ENCODE assay signal across 17 cellular contexts in the genomic region with DNA sequence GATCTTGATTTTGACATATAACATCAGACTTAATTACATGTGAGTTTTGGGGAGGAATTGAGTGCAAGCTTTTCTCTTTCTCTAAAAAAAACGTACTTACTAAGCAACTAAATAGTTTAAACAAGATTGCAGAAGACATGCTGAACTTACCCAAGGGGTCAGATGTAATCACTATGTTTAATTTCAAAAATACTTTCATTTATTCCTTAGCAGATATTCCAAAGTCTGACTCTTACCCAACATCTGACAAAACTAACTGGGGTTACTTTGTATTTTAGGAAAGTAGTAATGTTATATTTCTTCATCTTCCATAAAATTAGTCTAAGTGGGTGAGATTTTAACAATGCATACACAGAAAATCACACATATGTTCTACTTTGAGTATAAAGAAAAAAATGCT.
A peak's percentile ranks its signal among the peaks of the same experiment; 100 is the strongest.
DNase-seq lines count a peak whose midpoint lies in the region; ATAC-seq and TF ChIP-seq lines count a peak whose summit lies in the region.
"Had no signal": no experiment of that assay in that cellular context is flagged by ENCODE, and none has a peak within 500 bp of the region (broad histone marks: within the 10 kb centered on the region; RNA-seq: fewer than 3 reads in every experiment).

No MANE protein-coding gene starts in this region.

- H3K9ac ChIP-seq in PC-3 (ENCODE audit: low read length): no peak overlapping the region
- H3K9ac ChIP-seq: BLaER1 treated with 17β-estradiol and CSF1 and Interleukin-3, amounts not matched to agents 10 nM and 100 nM had no signal

- no peaks in the 10 kb centered on the region for H3F3A ChIP-seq in PC-3 (ENCODE audit: low read length, unreplicated experiment)

- no peaks in the 10 kb centered on the region for H3K9me2 ChIP-seq in PC-3 (replicated peaks; ENCODE audit: low read length)

- no peaks in the 10 kb centered on the region for H3K79me2 ChIP-seq in PC-3 (ENCODE audit: low read length)

- no peaks in the 10 kb centered on the region for H3K27me3 ChIP-seq in PC-3 (ENCODE audit: low read length)
- H3K27me3 ChIP-seq in left lung: no peaks in the 10 kb centered on the region
- H3K27me3 ChIP-seq in MG63: no peaks in the 10 kb centered on the region
- H3K27me3 ChIP-seq: BLaER1 treated with 17β-estradiol and CSF1 and Interleukin-3, amounts not matched to agents 10 nM and 100 nM had no signal

- no TSS peak for BruUV-seq in PC-3 (replicated peaks; lab: Mats Ljungman, UMichigan)

- peak overlapping the region; percentile 26 for H3K4me2 ChIP-seq in PC-3 (ENCODE audit: low read length)
- H3K4me2 ChIP-seq: A549; BLaER1 treated with 17β-estradiol and CSF1 and Interleukin-3, amounts not matched to agents 10 nM and 100 nM had no signal

- H3K4me1 ChIP-seq in PC-3 (ENCODE audit: insufficient read depth, low read length) (peaks cover 41% of the 10 kb centered on the region), left lung (no peaks in the 10 kb centered on the region)
- H3K4me1 ChIP-seq: A549, Caco-2 had no signal

- H3K36me3 ChIP-seq in PC-3 (ENCODE audit: low read depth, low read length): no peaks in the 10 kb centered on the region
- H3K36me3 ChIP-seq in left lung: no peaks in the 10 kb centered on the region
- no peaks in the 10 kb centered on the region for H3K36me3 ChIP-seq in MG63
- H3K36me3 ChIP-seq: BLaER1 treated with 17β-estradiol and CSF1 and Interleukin-3, amounts not matched to agents 10 nM and 100 nM had no signal

- H3K9me3 ChIP-seq in PC-3 (ENCODE audit: low read length) (no peaks in the 10 kb centered on the region), left lung (no peaks in the 10 kb centered on the region), MG63 (no peaks in the 10 kb centered on the region)
- H3K9me3 ChIP-seq: A549; BLaER1 treated with 17β-estradiol and CSF1 and Interleukin-3, amounts not matched to agents 10 nM and 100 nM; Caco-2 had no signal

- intact Hi-C loops in PC-3 (cut with micrococcal nuclease) (loop anchor here (2.0 to 5.0 kb wide), 2 partner anchors 25 to 46 kb away; no protein-coding TSS in a partner anchor), left lung (cut with DNase I) (no loop called here)

- H3K4me3 ChIP-seq in PC-3 (ENCODE audit: low read length) (no peak overlapping the region), left lung (no peak overlapping the region), MG63 (no peak overlapping the region)
- H3K4me3 ChIP-seq: A549; BLaER1 treated with 17β-estradiol and CSF1 and Interleukin-3, amounts not matched to agents 10 nM and 100 nM had no signal

- TF ChIP-seq CTCF in PC-3 (conservative IDR thresholded peaks at IDR 0.05; ENCODE audit: low read depth, low read length) (no peak), left lung (IDR thresholded peaks at IDR 0.05) (no peak)

- CTCF ChIA-PET in PC-3 (lab: Charles Lee): no interaction called here

- H4K20me1 ChIP-seq in PC-3 (ENCODE audit: low read length): no peaks in the 10 kb centered on the region
- H4K20me1 ChIP-seq: BLaER1 treated with 17β-estradiol and CSF1 and Interleukin-3, amounts not matched to agents 10 nM and 100 nM had no signal

- DNase-seq in HCEC 1CT (peak; percentile 40), PC-3 (no peak), fibroblast of peridontal ligament (ENCODE audit: extremely low read depth) (peak; percentile 67), left lung (no peak), MG63 (no peak)
- DNase-seq: AML-193; Caco-2; Calu3; CD4-positive, alpha-beta T cell; CD8-positive, alpha-beta T cell; DMS79 treated with DMSO at 0.1 percent for 48 hours; GF-D8 had no signal

- POLR2A ChIA-PET in PC-3 (lab: Charles Lee; ENCODE audit: unreplicated experiment): no interaction called here

- no peak overlapping the region for H2AFZ ChIP-seq in PC-3 (ENCODE audit: low read length)

- ATAC-seq in PC-3 (no peak), left lung (no peak), HG03108 (IDR thresholded peaks at IDR 0.05; ENCODE audit: unreplicated experiment) (no peak)
- ATAC-seq: A549; CD8-positive, alpha-beta T cell had no signal

- H3K27ac ChIP-seq in PC-3 (ENCODE audit: low read length) (peak overlapping the region; percentile 40), left lung (no peak overlapping the region)
- H3K27ac ChIP-seq: 22Rv1; A549; BLaER1 treated with 17β-estradiol and CSF1 and Interleukin-3, amounts not matched to agents 10 nM and 100 nM; C4-2B had no signal

Comparison
In these comparisons a context has a peak if more than half of its experiments do, and no peak if none do; other contexts are left out.
1. DNase-seq: peak in HCEC 1CT (single experiment) and fibroblast of peridontal ligament (single experiment); none in PC-3 (single experiment), left lung (0 of 2) and MG63 (single experiment).